ENCODE assay signal across 8 cellular contexts in the genomic region with DNA sequence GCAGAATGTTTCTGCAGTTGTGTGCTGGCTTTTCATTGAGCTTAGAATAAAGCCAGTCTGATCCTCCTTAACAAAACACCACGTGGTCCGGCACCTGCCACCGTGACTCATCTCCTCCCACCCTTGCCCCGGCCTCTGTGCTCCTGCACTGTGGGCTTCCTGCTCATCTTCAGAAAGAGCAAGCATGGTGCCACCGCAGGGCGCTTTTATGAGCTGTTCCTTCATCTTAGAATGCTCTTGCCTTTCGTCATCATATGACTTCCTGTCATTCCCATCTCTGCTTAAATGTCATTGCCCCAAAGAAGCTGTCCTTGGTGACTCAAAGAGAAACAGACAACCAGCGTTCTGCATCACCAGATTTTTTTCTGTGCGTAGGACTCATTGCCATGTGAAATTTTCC.
DNase-seq lines count a peak whose midpoint lies in the region; ATAC-seq, FAIRE-seq and TF ChIP-seq lines count a peak whose summit lies in the region.

No MANE protein-coding gene starts in this region.

- peaks cover 0 to 6% of the 10 kb centered on the region in 2 donors for H3K27me3 Mint-ChIP-seq in natural killer cell (ENCODE audit: low read depth in 2 of 2)

- ATAC-seq in GM21381 (IDR thresholded peaks at IDR 0.05; ENCODE audit: unreplicated experiment), result peak; percentile 66
- ATAC-seq in natural killer cell, result peak in 2 of 3 donors; percentile 32 to 43
- no peak for ATAC-seq in pancreas

- 52 to 59% methylated on average over 9 of the region's 9 CpGs for WGBS in pancreas, 2 donors

- H3K27me3 ChIP-seq in pancreas, result no peaks in the 10 kb centered on the region

- intact Hi-C loops in natural killer cell (cut with micrococcal nuclease), result no loop called here
- intact Hi-C loops in pancreas (cut with DNase I), result no loop called here

- H3K9me3 Mint-ChIP-seq in natural killer cell, result no peaks in the 10 kb centered on the region

- TF ChIP-seq CTCF in natural killer cell (IDR thresholded peaks at IDR 0.05) (no peak), pancreas (IDR thresholded peaks at IDR 0.05) (no peak)

- H3K4me3 ChIP-seq in pancreas, result no peak overlapping the region

- DNase-seq in NCI-H2227 treated with DMSO at 0.1 percent for 48 hours (lab: John Stamatoyannopoulos, UW) (peak; percentile 13), activated T-cell treated with anti-CD3 and anti-CD28 coated beads for 4 hours (peak; percentile 74), natural killer cell (no peak), NCI-H774 (lab: John Stamatoyannopoulos, UW) (no peak), NAMALWA (ENCODE audit: low spot score) (no peak), cerebellum (ENCODE audit: low spot score) (no peak), pancreas (no peak)

- no peaks in the 10 kb centered on the region for H3K9me3 ChIP-seq in pancreas

- no peaks in the 10 kb centered on the region for H3K4me1 Mint-ChIP-seq in natural killer cell

- H3K36me3 ChIP-seq in pancreas, result no peaks in the 10 kb centered on the region

- no peak overlapping the region for H3K27ac Mint-ChIP-seq in natural killer cell

- FAIRE-seq in pancreas (lab: Jason Lieb, UNC), result no peak

- no peaks in the 10 kb centered on the region for H3K36me3 Mint-ChIP-seq in natural killer cell

- no peaks in the 10 kb centered on the region for H3K4me1 ChIP-seq in pancreas

- H3K27ac ChIP-seq in pancreas, result no peak overlapping the region

- H3K4me3 Mint-ChIP-seq in natural killer cell, result no peak overlapping the region

Comparison
In these comparisons a context has a peak if more than half of its experiments do, and no peak if none do; other contexts are left out.
1. ATAC-seq: peak in GM21381 (single experiment) and natural killer cell (2 of 3); none in pancreas (0 of 4).
2. DNase-seq: peak in NCI-H2227 treated with DMSO at 0.1 percent for 48 hours (single experiment) and activated T-cell treated with anti-CD3 and anti-CD28 coated beads for 4 hours (single experiment); none in natural killer cell (single experiment), NCI-H774 (single experiment), NAMALWA (single experiment), cerebellum (single experiment) and pancreas (0 of 6).